In the genomic region with DNA sequence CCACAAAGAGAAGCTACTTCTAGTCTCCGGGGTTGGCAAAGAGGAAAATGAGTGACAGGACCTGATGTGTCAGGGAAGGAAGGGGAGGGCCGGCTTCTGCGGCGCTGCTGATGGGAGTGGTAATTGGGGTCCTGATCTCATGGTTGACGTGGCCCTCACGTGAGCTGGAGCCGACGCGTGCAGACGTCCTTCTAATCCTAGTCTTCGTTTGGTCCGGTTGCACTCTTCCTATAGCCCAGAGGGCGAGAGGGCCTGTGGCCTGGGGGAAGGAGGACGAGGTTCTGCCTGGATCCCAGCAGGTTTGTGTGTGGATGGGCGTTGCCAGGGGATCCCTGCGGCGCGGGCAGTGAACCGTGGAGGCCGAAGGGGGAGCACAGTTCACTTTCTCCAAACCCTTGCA, we compare ENCODE assay signal across 8 cellular contexts. TPM values are rescaled to one million over a fixed set of nuclear protein-coding genes. Genes with fewer than 3 reads are reported as not detected.
DNase-seq lines count a peak whose midpoint lies in the region; ATAC-seq and TF ChIP-seq lines count a peak whose summit lies in the region.

Gene ARMCX1, plus strand, starts transcription at position 186 of the 400 bp plus-strand sequence. CDS start 2,384 bp downstream, outside the sequence.

- CTCF ChIA-PET in AG04449 (lab: Yijun Ruan, JAX): interaction anchor here (0.8 to 1.1 kb wide), 2 partner anchors 90 to 136 kb away, joined by 3 read pairs; no protein-coding TSS in a partner anchor

- intact Hi-C loops in sigmoid colon (cut with DNase I): loop anchor here (5.0 kb wide), 1 partner anchor 133 kb away; no protein-coding TSS in a partner anchor

- H3K27ac ChIP-seq in coronary artery (peak within 1 kb of the TSS; percentile 80 to 95), sigmoid colon (peak within 1 kb of the TSS; percentile 86 to 89 (median 88))

- H3K4me1 ChIP-seq in sigmoid colon: peaks cover 0 to 9% (median 2%) of the 10 kb centered on the region in 4 donors

- POLR2A ChIA-PET in AG04449 (lab: Yijun Ruan, JAX): interaction anchor here (0.5 to 0.7 kb wide), 2 partner anchors 710 to 1123 kb away, joined by 3 read pairs; no protein-coding TSS in a partner anchor

- ATAC-seq in GM19328 (IDR thresholded peaks at IDR 0.05; ENCODE audit: unreplicated experiment) (no peak), GM19035 (IDR thresholded peaks at IDR 0.05; ENCODE audit: unreplicated experiment) (no peak)

- H3K36me3 ChIP-seq in sigmoid colon: peaks cover 0 to 14% (median 2%) of the 10 kb centered on the region in 4 donors

- no peaks in the 10 kb centered on the region for H3K27me3 ChIP-seq in sigmoid colon

- TF ChIP-seq POLR2A in sigmoid colon (IDR thresholded peaks at IDR 0.05): peak; percentile 36 to 61

- TF ChIP-seq EP300 in sigmoid colon (IDR thresholded peaks at IDR 0.05): no peak

- in situ Hi-C loops in SK-MEL-5 (cut with HindIII; ENCODE audit: low pct_unique_long_range_greater_than_20kb, low sequenced_read_pairs): no loop called here

- DNase-seq in AG04449 (ENCODE audit: low read depth, low spot score): no peak
- peak; percentile 64 for DNase-seq in HCEC 1CT
- peak; percentile 58 for DNase-seq in SK-MEL-5 (ENCODE audit: low read depth, low spot score)
- DNase-seq in coronary artery (ENCODE audit: low spot score): no peak
- DNase-seq in iris pigment epithelial cell (ENCODE audit: low read depth): peak; percentile 71
- peak; percentile 90 for DNase-seq in sigmoid colon

- no peak for TF ChIP-seq CTCF in AG04449 (IDR thresholded peaks at IDR 0.05; ENCODE audit: insufficient read depth, low read length, missing control alignments)
- no peak for TF ChIP-seq CTCF in coronary artery (IDR thresholded peaks at IDR 0.05)
- TF ChIP-seq CTCF in sigmoid colon (IDR thresholded peaks at IDR 0.05): no peak

- no peaks in the 10 kb centered on the region for H3K9me3 ChIP-seq in sigmoid colon

- H3K4me3 ChIP-seq in AG04449 (ENCODE audit: low read depth, low read length) (peak within 1 kb of the TSS; percentile 65), coronary artery (peak within 1 kb of the TSS; percentile 80), sigmoid colon (peak within 1 kb of the TSS; percentile 44 to 62 (median 58))

- 0 to 2% methylated on average over 20 of the region's 20 CpGs for WGBS in sigmoid colon, 2 donors

RNA-seq across cellular contexts. Expression of gene ARMCX1, which starts in this region (rescaled TPM):
- total RNA-seq in SK-MEL-5 (2014; rRNA removed; shearing (Covaris generic)): 27.2 and 30.8 TPM in 2 replicates
- polyA plus RNA-seq in SK-MEL-5 (2015; cell fraction: cytosol; rRNA removed): 10.7 and 12.7 TPM in 2 replicates
- 8.8 and 9.6 TPM in 2 replicates for polyA plus RNA-seq in SK-MEL-5 (2015; cell fraction: nucleus; rRNA removed)
- total RNA-seq in sigmoid colon: 10 to 100 TPM; 49.1 to 73.1 (median 60.7) TPM
- 10 to 100 TPM in 1 of 3 donors, 1 to 10 TPM in 2; 2.8 to 13.2 (median 8.2) TPM for polyA plus RNA-seq in sigmoid colon

Comparison
In these comparisons a context has a peak if more than half of its experiments do, and no peak if none do; other contexts are left out.
1. DNase-seq: peak in HCEC 1CT (single experiment), SK-MEL-5 (single experiment), iris pigment epithelial cell (single experiment) and sigmoid colon (single experiment); none in AG04449 (single experiment) and coronary artery (single experiment).
2. Peak in every context shown above with its lines, with median percentiles within 50 percentile points of each other: H3K4me3 ChIP-seq.